23 cellular contexts compared by ENCODE assay signal in the genomic region with DNA sequence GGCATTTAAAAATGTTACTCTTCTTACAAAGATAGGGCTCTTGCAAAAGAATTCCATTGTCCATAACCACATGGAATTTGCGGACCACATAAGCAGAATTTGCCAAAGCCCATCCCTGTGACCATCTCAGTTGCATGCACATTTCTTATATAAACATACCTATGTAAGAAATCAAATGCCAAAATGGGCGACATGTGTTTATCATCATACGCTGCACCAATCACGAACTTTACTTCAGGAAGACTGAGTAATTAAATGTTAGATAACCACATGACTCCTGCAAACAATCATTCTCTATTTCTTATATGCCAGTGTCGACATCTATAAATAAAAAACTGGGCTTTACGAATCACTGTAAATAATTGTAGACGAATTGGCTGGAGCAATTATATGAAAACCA.
"Had no signal": no experiment of that assay in that cellular context is flagged by ENCODE, and none has a peak within 500 bp of the region (broad histone marks: within the 10 kb centered on the region; RNA-seq: fewer than 3 reads in every experiment).

No MANE protein-coding gene starts in this region.

- H3K27ac ChIP-seq: epithelial cell of prostate, esophagus squamous epithelium, gastrocnemius medialis, heart right ventricle, neutrophil, psoas muscle, right lobe of liver, testis, tibial nerve, upper lobe of right lung, vagina had no signal

- H3K9me3 ChIP-seq: esophagus squamous epithelium, gastrocnemius medialis, mucosa of descending colon, neutrophil, psoas muscle, right lobe of liver, testis, upper lobe of right lung, vagina had no signal

- FAIRE-seq: islet of Langerhans had no signal

- H3K4me1 ChIP-seq: esophagus squamous epithelium, gastrocnemius medialis, heart right ventricle, psoas muscle, right lobe of liver, testis, tibial nerve, upper lobe of right lung, vagina had no signal

- ATAC-seq: effector memory CD8-positive, alpha-beta T cell; gastrocnemius medialis; heart right ventricle; left lobe of liver; mucosa of descending colon; naive thymus-derived CD8-positive, alpha-beta T cell; psoas muscle; right lobe of liver; stimulated activated naive B cell treated with anti-CD40 and anti-IgM and Interleukin-4, amounts not matched to agents 10 μg/mL and 1 μg/mL and 100 μg/mL, for 72 hours; stimulated activated naive CD8-positive, alpha-beta T cell treated with anti-CD3 and anti-CD28 coated beads, Interleukin-15, amount 100 ng/mL, for 72 hours; upper lobe of right lung had no signal

- H3K27me3 ChIP-seq: esophagus squamous epithelium, gastrocnemius medialis, heart right ventricle, neutrophil, right lobe of liver, testis, tibial nerve, upper lobe of right lung, vagina had no signal

- H3K36me3 ChIP-seq: esophagus squamous epithelium, gastrocnemius medialis, heart right ventricle, neutrophil, right lobe of liver, tibial nerve, upper lobe of right lung, vagina had no signal

- H3K4me3 ChIP-seq: esophagus squamous epithelium, gastrocnemius medialis, heart right ventricle, mucosa of descending colon, psoas muscle, right lobe of liver, testis, tibial nerve, upper lobe of right lung, vagina had no signal

- DNase-seq: effector memory CD8-positive, alpha-beta T cell; esophagus squamous epithelium; gastrocnemius medialis; heart right ventricle; hypothalamus; mammary epithelial cell; mucosa of descending colon; naive thymus-derived CD8-positive, alpha-beta T cell; psoas muscle; retina; right lobe of liver; stimulated activated CD4-positive, alpha-beta T cell treated with anti-CD3 and anti-CD28 coated beads, Interleukin-2, amount 100 ng/mL, for 24 hours; stimulated activated CD4-positive, alpha-beta T cell treated with anti-CD3 and anti-CD28 coated beads, Interleukin-4, amount 100 ng/mL, for 4 hours; stimulated activated naive B cell treated with anti-CD40 and anti-IgM and Interleukin-4, amounts not matched to agents 10 μg/mL and 1 μg/mL and 100 μg/mL, for 72 hours; stimulated activated naive CD8-positive, alpha-beta T cell treated with anti-CD3 and anti-CD28 coated beads, Interleukin-15, amount 100 ng/mL, for 72 hours; testis; upper lobe of right lung had no signal
